In the genomic region with DNA sequence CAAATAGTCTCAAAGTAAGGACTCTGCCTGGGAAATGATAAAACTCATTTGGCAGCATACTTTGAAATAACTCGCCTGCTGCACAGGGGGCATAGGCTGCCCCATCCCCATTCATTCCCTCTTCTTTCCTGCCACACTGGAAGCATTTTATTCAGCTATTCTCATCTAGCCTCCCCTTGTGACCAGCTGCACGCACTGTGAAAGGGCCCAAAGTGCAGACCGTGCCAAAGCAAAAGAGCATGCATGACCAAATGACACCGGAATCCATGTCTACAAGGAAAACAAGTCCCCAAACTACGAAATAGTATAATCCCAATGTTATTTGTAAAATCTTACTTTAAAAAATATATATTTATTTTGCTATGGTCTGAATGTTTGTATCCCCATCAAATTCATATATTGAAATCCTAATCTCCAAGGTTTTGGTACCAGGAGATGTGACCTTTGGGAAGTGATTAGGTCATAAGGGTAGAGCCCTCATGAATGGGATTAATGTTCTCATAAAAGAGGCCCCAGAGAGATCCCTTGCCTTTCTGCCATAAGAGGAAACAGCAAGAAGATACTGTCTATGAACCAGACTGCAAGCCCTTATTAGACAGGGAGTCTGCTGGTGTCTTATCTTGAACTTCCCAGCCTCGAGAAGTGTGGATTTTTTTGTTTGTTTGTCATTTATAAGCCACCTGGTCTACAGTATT, we compare ENCODE assay signal across 1 cellular context.
TF ChIP-seq lines count a peak whose summit lies in the region.

No MANE protein-coding gene starts in this region.

TF ChIP-seq in GM23338, 12 proteins besides CTCF, POLR2A, EP300 and RAD21:
- TF ChIP-seq, protein P1, sequence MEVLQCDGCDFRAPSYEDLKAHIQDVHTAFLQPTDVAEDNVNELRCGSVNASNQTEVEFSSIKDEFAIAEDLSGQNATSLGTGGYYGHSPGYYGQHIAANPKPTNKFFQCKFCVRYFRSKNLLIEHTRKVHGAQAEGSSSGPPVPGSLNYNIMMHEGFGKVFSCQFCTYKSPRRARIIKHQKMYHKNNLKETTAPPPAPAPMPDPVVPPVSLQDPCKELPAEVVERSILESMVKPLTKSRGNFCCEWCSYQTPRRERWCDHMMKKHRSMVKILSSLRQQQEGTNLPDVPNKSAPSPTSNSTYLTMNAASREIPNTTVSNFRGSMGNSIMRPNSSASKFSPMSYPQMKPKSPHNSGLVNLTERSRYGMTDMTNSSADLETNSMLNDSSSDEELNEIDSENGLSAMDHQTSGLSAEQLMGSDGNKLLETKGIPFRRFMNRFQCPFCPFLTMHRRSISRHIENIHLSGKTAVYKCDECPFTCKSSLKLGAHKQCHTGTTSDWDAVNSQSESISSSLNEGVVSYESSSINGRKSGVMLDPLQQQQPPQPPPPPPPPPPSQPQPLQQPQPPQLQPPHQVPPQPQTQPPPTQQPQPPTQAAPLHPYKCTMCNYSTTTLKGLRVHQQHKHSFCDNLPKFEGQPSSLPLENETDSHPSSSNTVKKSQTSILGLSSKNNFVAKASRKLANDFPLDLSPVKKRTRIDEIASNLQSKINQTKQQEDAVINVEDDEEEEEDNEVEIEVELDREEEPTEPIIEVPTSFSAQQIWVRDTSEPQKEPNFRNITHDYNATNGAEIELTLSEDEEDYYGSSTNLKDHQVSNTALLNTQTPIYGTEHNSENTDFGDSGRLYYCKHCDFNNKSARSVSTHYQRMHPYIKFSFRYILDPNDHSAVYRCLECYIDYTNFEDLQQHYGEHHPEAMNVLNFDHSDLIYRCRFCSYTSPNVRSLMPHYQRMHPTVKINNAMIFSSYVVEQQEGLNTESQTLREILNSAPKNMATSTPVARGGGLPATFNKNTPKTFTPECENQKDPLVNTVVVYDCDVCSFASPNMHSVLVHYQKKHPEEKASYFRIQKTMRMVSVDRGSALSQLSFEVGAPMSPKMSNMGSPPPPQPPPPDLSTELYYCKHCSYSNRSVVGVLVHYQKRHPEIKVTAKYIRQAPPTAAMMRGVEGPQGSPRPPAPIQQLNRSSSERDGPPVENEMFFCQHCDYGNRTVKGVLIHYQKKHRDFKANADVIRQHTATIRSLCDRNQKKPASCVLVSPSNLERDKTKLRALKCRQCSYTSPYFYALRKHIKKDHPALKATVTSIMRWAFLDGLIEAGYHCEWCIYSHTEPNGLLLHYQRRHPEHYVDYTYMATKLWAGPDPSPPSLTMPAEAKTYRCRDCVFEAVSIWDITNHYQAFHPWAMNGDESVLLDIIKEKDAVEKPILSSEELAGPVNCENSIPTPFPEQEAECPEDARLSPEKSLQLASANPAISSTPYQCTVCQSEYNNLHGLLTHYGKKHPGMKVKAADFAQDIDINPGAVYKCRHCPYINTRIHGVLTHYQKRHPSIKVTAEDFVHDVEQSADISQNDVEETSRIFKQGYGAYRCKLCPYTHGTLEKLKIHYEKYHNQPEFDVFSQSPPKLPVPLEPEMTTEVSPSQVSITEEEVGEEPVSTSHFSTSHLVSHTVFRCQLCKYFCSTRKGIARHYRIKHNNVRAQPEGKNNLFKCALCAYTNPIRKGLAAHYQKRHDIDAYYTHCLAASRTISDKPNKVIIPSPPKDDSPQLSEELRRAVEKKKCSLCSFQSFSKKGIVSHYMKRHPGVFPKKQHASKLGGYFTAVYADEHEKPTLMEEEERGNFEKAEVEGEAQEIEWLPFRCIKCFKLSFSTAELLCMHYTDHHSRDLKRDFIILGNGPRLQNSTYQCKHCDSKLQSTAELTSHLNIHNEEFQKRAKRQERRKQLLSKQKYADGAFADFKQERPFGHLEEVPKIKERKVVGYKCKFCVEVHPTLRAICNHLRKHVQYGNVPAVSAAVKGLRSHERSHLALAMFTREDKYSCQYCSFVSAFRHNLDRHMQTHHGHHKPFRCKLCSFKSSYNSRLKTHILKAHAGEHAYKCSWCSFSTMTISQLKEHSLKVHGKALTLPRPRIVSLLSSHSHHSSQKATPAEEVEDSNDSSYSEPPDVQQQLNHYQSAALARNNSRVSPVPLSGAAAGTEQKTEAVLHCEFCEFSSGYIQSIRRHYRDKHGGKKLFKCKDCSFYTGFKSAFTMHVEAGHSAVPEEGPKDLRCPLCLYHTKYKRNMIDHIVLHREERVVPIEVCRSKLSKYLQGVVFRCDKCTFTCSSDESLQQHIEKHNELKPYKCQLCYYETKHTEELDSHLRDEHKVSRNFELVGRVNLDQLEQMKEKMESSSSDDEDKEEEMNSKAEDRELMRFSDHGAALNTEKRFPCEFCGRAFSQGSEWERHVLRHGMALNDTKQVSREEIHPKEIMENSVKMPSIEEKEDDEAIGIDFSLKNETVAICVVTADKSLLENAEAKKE (CRISPR knock-in tag; IDR thresholded peaks at IDR 0.05), result no peak
- TF ChIP-seq NANOG (IDR thresholded peaks at IDR 0.05; ENCODE audit: borderline replicate concordance) (no peak), JUNB (IDR thresholded peaks at IDR 0.05; ENCODE audit: unreplicated experiment) (no peak), ZNF114 (CRISPR knock-in tag; IDR thresholded peaks at IDR 0.05) (no peak), EZH2 (IDR thresholded peaks at IDR 0.05; ENCODE audit: low read depth, unreplicated experiment) (no peak), POLR2AphosphoS5 (IDR thresholded peaks at IDR 0.05; ENCODE audit: low read depth) (no peak), STAT1 (IDR thresholded peaks at IDR 0.05; ENCODE audit: unreplicated experiment) (no peak), ZNF331 (CRISPR knock-in tag; IDR thresholded peaks at IDR 0.05; ENCODE audit: low read depth) (no peak), EZH2phosphoT487 (IDR thresholded peaks at IDR 0.05; ENCODE audit: unreplicated experiment) (no peak), CREB1 (CRISPR knock-in tag; IDR thresholded peaks at IDR 0.05; ENCODE audit: low read depth) (no peak)
- TF ChIP-seq, protein P2, sequence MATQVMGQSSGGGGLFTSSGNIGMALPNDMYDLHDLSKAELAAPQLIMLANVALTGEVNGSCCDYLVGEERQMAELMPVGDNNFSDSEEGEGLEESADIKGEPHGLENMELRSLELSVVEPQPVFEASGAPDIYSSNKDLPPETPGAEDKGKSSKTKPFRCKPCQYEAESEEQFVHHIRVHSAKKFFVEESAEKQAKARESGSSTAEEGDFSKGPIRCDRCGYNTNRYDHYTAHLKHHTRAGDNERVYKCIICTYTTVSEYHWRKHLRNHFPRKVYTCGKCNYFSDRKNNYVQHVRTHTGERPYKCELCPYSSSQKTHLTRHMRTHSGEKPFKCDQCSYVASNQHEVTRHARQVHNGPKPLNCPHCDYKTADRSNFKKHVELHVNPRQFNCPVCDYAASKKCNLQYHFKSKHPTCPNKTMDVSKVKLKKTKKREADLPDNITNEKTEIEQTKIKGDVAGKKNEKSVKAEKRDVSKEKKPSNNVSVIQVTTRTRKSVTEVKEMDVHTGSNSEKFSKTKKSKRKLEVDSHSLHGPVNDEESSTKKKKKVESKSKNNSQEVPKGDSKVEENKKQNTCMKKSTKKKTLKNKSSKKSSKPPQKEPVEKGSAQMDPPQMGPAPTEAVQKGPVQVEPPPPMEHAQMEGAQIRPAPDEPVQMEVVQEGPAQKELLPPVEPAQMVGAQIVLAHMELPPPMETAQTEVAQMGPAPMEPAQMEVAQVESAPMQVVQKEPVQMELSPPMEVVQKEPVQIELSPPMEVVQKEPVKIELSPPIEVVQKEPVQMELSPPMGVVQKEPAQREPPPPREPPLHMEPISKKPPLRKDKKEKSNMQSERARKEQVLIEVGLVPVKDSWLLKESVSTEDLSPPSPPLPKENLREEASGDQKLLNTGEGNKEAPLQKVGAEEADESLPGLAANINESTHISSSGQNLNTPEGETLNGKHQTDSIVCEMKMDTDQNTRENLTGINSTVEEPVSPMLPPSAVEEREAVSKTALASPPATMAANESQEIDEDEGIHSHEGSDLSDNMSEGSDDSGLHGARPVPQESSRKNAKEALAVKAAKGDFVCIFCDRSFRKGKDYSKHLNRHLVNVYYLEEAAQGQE (IDR thresholded peaks at IDR 0.05; ENCODE audit: unreplicated experiment), result no peak
- TF ChIP-seq, protein P3, sequence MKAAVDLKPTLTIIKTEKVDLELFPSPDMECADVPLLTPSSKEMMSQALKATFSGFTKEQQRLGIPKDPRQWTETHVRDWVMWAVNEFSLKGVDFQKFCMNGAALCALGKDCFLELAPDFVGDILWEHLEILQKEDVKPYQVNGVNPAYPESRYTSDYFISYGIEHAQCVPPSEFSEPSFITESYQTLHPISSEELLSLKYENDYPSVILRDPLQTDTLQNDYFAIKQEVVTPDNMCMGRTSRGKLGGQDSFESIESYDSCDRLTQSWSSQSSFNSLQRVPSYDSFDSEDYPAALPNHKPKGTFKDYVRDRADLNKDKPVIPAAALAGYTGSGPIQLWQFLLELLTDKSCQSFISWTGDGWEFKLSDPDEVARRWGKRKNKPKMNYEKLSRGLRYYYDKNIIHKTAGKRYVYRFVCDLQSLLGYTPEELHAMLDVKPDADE (IDR thresholded peaks at IDR 0.05), result no peak
